ENCODE assay signal across 1 cellular context in genomic region chr10:7501157-7501556, GRCh38.
A peak's percentile ranks its signal among the peaks of the same experiment; 100 is the strongest.
TF ChIP-seq lines count a peak whose summit lies in the region.

No MANE protein-coding gene starts in this region.

TF ChIP-seq in GM12878, 131 proteins besides CTCF, POLR2A, EP300 and RAD21 (continued from another document):
- TF ChIP-seq USF2 (IDR thresholded peaks at IDR 0.05; ENCODE audit: borderline replicate concordance, low read depth, low read length) (no peak), CEBPB (IDR thresholded peaks at IDR 0.05; ENCODE audit: borderline replicate concordance in 1 of 2, low read depth in 2 of 2, low read length in 2 of 2) (no peak), SMC3 (IDR thresholded peaks at IDR 0.05; ENCODE audit: borderline replicate concordance, low read length) (no peak), RUNX3 (IDR thresholded peaks at IDR 0.05; ENCODE audit: low read length) (peak; percentile 20; the same call in 1 of the 2 replicates), RELA (IDR thresholded peaks at IDR 0.05; ENCODE audit: borderline replicate concordance, partially characterized antibody) (no peak), EZH2 (IDR thresholded peaks at IDR 0.05; ENCODE audit: borderline replicate concordance, control insufficient read depth, low read depth, low read length) (no peak)
TF ChIP-seq in GM12878: peak in this region for 2.
